Comparison of ENCODE assay signal across 1 cellular context in genomic region chr10:114103286-114103685, GRCh38.
TF ChIP-seq lines count a peak whose summit lies in the region.

No MANE protein-coding gene starts in this region.

TF ChIP-seq in GM12878, 131 proteins besides CTCF, POLR2A, EP300 and RAD21 (continued from another document):
- no peak for TF ChIP-seq CEBPZ (IDR thresholded peaks at IDR 0.05; ENCODE audit: low read depth, low read length)
- no peak for TF ChIP-seq MYB (IDR thresholded peaks at IDR 0.05; ENCODE audit: borderline replicate concordance, low read depth, low read length)
- TF ChIP-seq PKNOX1 (IDR thresholded peaks at IDR 0.05), result no peak
- TF ChIP-seq CREM (IDR thresholded peaks at IDR 0.05; ENCODE audit: low read depth), result no peak
- TF ChIP-seq RELA (IDR thresholded peaks at IDR 0.05; ENCODE audit: borderline replicate concordance, partially characterized antibody), result no peak
- no peak for TF ChIP-seq TBL1XR1 (IDR thresholded peaks at IDR 0.05; ENCODE audit: low read depth, low read length)
- no peak for TF ChIP-seq NR2C1 (IDR thresholded peaks at IDR 0.05)
- TF ChIP-seq SPI1 (IDR thresholded peaks at IDR 0.05; ENCODE audit: borderline replicate concordance, insufficient read depth, low read depth, low read length), result no peak
- 0 out of 2 replicates have a peak, but pooled peaks have one; percentile 30 for TF ChIP-seq EED (IDR thresholded peaks at IDR 0.05; ENCODE audit: low read depth)
